8 cellular contexts compared by ENCODE assay signal in genomic region chr1:153677718-153678518, GRCh38. TPM values are rescaled to one million over a fixed set of nuclear protein-coding genes. Genes with fewer than 3 reads are reported as not detected.
DNase-seq lines count a peak whose midpoint lies in the region; ATAC-seq and TF ChIP-seq lines count a peak whose summit lies in the region.

No MANE protein-coding gene starts in this region.

- in situ Hi-C loops in ACHN (cut with HindIII; ENCODE audit: low pct_ligation_motif_present, low pct_unique_long_range_greater_than_20kb, low sequenced_read_pairs): no loop called here

- peaks cover 43 to 58% (median 55%) of the 10 kb centered on the region in 3 donors for H3K27me3 Mint-ChIP-seq in naive B cell
- H3K27me3 Mint-ChIP-seq in type B pancreatic cell: peaks cover 50% of the 10 kb centered on the region

- H3K4me1 Mint-ChIP-seq in naive B cell (peaks cover 24 to 28% (median 25%) of the 10 kb centered on the region in 3 donors), type B pancreatic cell (ENCODE audit: unreplicated experiment) (peaks cover 12% of the 10 kb centered on the region)

- TF ChIP-seq CTCF in GM12874 (IDR thresholded peaks at IDR 0.05; ENCODE audit: insufficient read depth, low read depth, low read length) (peak; percentile 97), type B pancreatic cell (conservative IDR thresholded peaks at IDR 0.05) (peak; percentile 94)

- H3K27ac Mint-ChIP-seq in naive B cell: peak overlapping the region in 1 of 6 donors; percentile 73
- H3K27ac Mint-ChIP-seq in type B pancreatic cell: peak overlapping the region; percentile 46

- DNase-seq in ACHN: peak; percentile 55
- DNase-seq in NCI-H526 (lab: John Stamatoyannopoulos, UW): peak; percentile 62 to 91
- DNase-seq in activated T-cell treated with anti-CD3 and anti-CD28 coated beads for 48 hours (ENCODE audit: low read depth): peak; percentile 33
- peak; percentile 37 for DNase-seq in fibroblast of gingiva (ENCODE audit: low read depth)
- peak; percentile 45 for DNase-seq in naive B cell
- no peak for DNase-seq in type B pancreatic cell (ENCODE audit: extremely low spot score, unreplicated experiment)

- H3K36me3 Mint-ChIP-seq in naive B cell: peaks cover 0 to 8% of the 10 kb centered on the region in 2 donors
- no peaks in the 10 kb centered on the region for H3K36me3 Mint-ChIP-seq in type B pancreatic cell

- H3K9me3 Mint-ChIP-seq in naive B cell (no peaks in the 10 kb centered on the region), type B pancreatic cell (no peaks in the 10 kb centered on the region)

- H3K4me3 Mint-ChIP-seq in naive B cell (peak overlapping the region; percentile 70 to 93 (median 86)), type B pancreatic cell (peak overlapping the region; percentile 86)

- ATAC-seq in naive B cell (ENCODE audit: low read depth in 2 of 2) (peak; percentile 42 to 47), HG03460 (IDR thresholded peaks at IDR 0.05; ENCODE audit: unreplicated experiment) (no peak)

RNA-seq across cellular contexts. Expression of gene NPR1, which starts 0.6 kb away (rescaled TPM):
- polyA plus RNA-seq in naive B cell (ENCODE audit: low read depth in 6 of 6): not detected
- total RNA-seq in type B pancreatic cell (ENCODE audit: low replicate concordance): 2.2 and 2.4 TPM in 2 replicates

RNA-seq across cellular contexts. Expression of gene ILF2, which starts 7.1 kb away (rescaled TPM):
- polyA plus RNA-seq in naive B cell (ENCODE audit: low read depth in 6 of 6): 100 to 1,000 TPM; 124 to 202 (median 134) TPM
- total RNA-seq in type B pancreatic cell (ENCODE audit: low replicate concordance): 241 and 291 TPM in 2 replicates

RNA-seq across cellular contexts. Expression of gene SNAPIN, which starts 19.4 kb away (rescaled TPM):
- 100 to 1,000 TPM in 2 of 6 donors, 10 to 100 TPM in 4; 51.1 to 111 (median 90.1) TPM for polyA plus RNA-seq in naive B cell (ENCODE audit: low read depth in 6 of 6)
- 28.2 and 40.3 TPM in 2 replicates for total RNA-seq in type B pancreatic cell (ENCODE audit: low replicate concordance)

RNA-seq across cellular contexts. Expression of gene CHTOP, which starts 44.1 kb away (rescaled TPM):
- 10 to 100 TPM; 43.3 to 94.4 (median 54.4) TPM for polyA plus RNA-seq in naive B cell (ENCODE audit: low read depth in 6 of 6)
- total RNA-seq in type B pancreatic cell (ENCODE audit: low replicate concordance): 87.5 and 108 TPM in 2 replicates

RNA-seq across cellular contexts. Expression of gene S100A1, which starts 49.7 kb away (rescaled TPM):
- not detected for polyA plus RNA-seq in naive B cell (ENCODE audit: low read depth in 6 of 6)
- 0.97 TPM in 1 of 2 replicates, not detected in the other for total RNA-seq in type B pancreatic cell (ENCODE audit: low replicate concordance)
